ENCODE assay signal across 11 cellular contexts in genomic region chr1:180611016-180611930, GRCh38. TPM values are rescaled to one million over a fixed set of nuclear protein-coding genes. Genes with fewer than 3 reads are reported as not detected.
DNase-seq lines count a peak whose midpoint lies in the region; ATAC-seq, FAIRE-seq and TF ChIP-seq lines count a peak whose summit lies in the region.
"Had no signal": no experiment of that assay in that cellular context is flagged by ENCODE, and none has a peak within 500 bp of the region (broad histone marks: within the 10 kb centered on the region; RNA-seq: fewer than 3 reads in every experiment).

No MANE protein-coding gene starts in this region.

- H3K4me3 Mint-ChIP-seq in CD14-positive monocyte: no peak overlapping the region
- no peak overlapping the region for H3K4me3 Mint-ChIP-seq in natural killer cell treated with Interleukin-12 subunit alpha and Interleukin-12 subunit beta and Interleukin-15 and Interleukin-18, amount 100 ng/mL, for 72 hours
- H3K4me3 Mint-ChIP-seq in activated CD8-positive, alpha-beta memory T cell treated with anti-CD3 and anti-CD28 coated beads, Interleukin-2, amount 10 ng/mL, durations not matched to agents 7 days and 5 days: no peak overlapping the region

- peak overlapping the region; percentile 81 for H3K4me2 ChIP-seq in K562 (ENCODE audit: insufficient read depth, low read length)

- H3K36me3 ChIP-seq in K562 (ENCODE audit: control insufficient read depth, insufficient read depth, low read length): no peaks in the 10 kb centered on the region
- H3K36me3 ChIP-seq: HAP-1 had no signal

- TF ChIP-seq RAD21 in K562 (CRISPR knock-in tag; conservative IDR thresholded peaks at IDR 0.05 in 1 of 2, IDR thresholded peaks at IDR 0.05 in 1 of 2): peak in 1 of 2 experiments; percentile 16; a peak in 1 of 4 replicates

- intact Hi-C loops in CD14-positive monocyte (cut with micrococcal nuclease): no loop called here
- intact Hi-C loops in K562 (cut with micrococcal nuclease): loop anchor here (1.0 to 2.0 kb wide), 3 partner anchors 20 to 48 kb away; no protein-coding TSS in a partner anchor

- peak overlapping the region in 1 of 2 experiments; percentile 79; a peak in 2 of 4 replicates for H3K9ac ChIP-seq in K562 (ENCODE audit: insufficient read depth in 1 of 2, low read depth in 2 of 2, low read length in 2 of 2)

- H3K4me1 ChIP-seq in K562 (replicated peaks in 1 of 2; ENCODE audit: control insufficient read depth in 2 of 2, insufficient read depth in 2 of 2, low read length in 2 of 2): peaks cover 12 to 54% of the 10 kb centered on the region in 2 experiments

- peak overlapping the region; percentile 94 for H2AFZ ChIP-seq in K562 (ENCODE audit: low read depth, low read length)

- peaks cover 0 to 2% of the 10 kb centered on the region in 2 donors for H3K36me3 Mint-ChIP-seq in CD14-positive monocyte
- no peaks in the 10 kb centered on the region for H3K36me3 Mint-ChIP-seq in natural killer cell treated with Interleukin-12 subunit alpha and Interleukin-12 subunit beta and Interleukin-15 and Interleukin-18, amount 100 ng/mL, for 72 hours
- no peaks in the 10 kb centered on the region for H3K36me3 Mint-ChIP-seq in activated CD8-positive, alpha-beta memory T cell treated with anti-CD3 and anti-CD28 coated beads, Interleukin-2, amount 10 ng/mL, durations not matched to agents 7 days and 5 days

- peak overlapping the region; percentile 91 for H3K27ac ChIP-seq in K562 (ENCODE audit: extremely low read depth, low read depth, low read length)

- H3K27me3 ChIP-seq in K562 (ENCODE audit: control insufficient read depth in 2 of 2, insufficient read depth in 2 of 2, low read length in 2 of 2): no peaks in the 10 kb centered on the region

- TF ChIP-seq POLR2A in K562 (conservative IDR thresholded peaks at IDR 0.05): peak; percentile 61; the same call in 1 of the 2 replicates

- peak overlapping the region in 5 of 7 donors; percentile 32 to 61 (median 47) for H3K27ac Mint-ChIP-seq in CD14-positive monocyte
- no peak overlapping the region for H3K27ac Mint-ChIP-seq in natural killer cell treated with Interleukin-12 subunit alpha and Interleukin-12 subunit beta and Interleukin-15 and Interleukin-18, amount 100 ng/mL, for 72 hours
- no peak overlapping the region for H3K27ac Mint-ChIP-seq in activated CD8-positive, alpha-beta memory T cell treated with anti-CD3 and anti-CD28 coated beads, Interleukin-2, amount 10 ng/mL, durations not matched to agents 7 days and 5 days

- H3K9me1 ChIP-seq in K562 (ENCODE audit: control insufficient read depth, insufficient read depth, low read length): no peaks in the 10 kb centered on the region

- CTCF ChIA-PET in K562 (lab: Yijun Ruan, JAX; ENCODE audit: low intra/inter-chr PET ratio): no interaction called here
- CTCF ChIA-PET in activated CD8-positive, alpha-beta memory T cell treated with anti-CD3 and anti-CD28 coated beads, Interleukin-2, amount 10 ng/mL, durations not matched to agents 7 days and 5 days (lab: Charles Lee): no interaction called here

- TF ChIP-seq CTCF in CD14-positive monocyte (IDR thresholded peaks at IDR 0.05) (no peak), K562 (IDR thresholded peaks at IDR 0.05 in 2 of 3, conservative IDR thresholded peaks at IDR 0.05 in 1 of 3; ENCODE audit: insufficient read depth in 2 of 3, low read depth in 1 of 3, low read length in 3 of 3) (no peak)

- no peaks in the 10 kb centered on the region for H3K9me3 ChIP-seq in K562 (replicated peaks; ENCODE audit: control insufficient read depth, insufficient read depth, low read depth, low read length)
- H3K9me3 ChIP-seq: HAP-1 had no signal

- peak; percentile 50 for DNase-seq in CD14-positive monocyte (ENCODE audit: low spot score)
- peak; percentile 88 for DNase-seq in MV-4-11 (lab: John Stamatoyannopoulos, UW)
- peak; percentile 79 to 94 (median 83) for DNase-seq in K562 (ENCODE audit: extremely low read depth in 1 of 4, low spot score in 3 of 4)
- DNase-seq in medulla oblongata (ENCODE audit: extremely low spot score): peak; percentile 73
- no peak for DNase-seq in natural killer cell treated with Interleukin-12 subunit alpha and Interleukin-12 subunit beta and Interleukin-15 and Interleukin-18, amount 100 ng/mL, for 72 hours (ENCODE audit: low spot score)
- DNase-seq in activated CD8-positive, alpha-beta memory T cell treated with anti-CD3 and anti-CD28 coated beads, Interleukin-2, amount 10 ng/mL, durations not matched to agents 7 days and 5 days: no peak
- DNase-seq: NCI-H1694; stimulated activated CD4-positive, alpha-beta T cell treated with anti-CD3 and anti-CD28 coated beads, Interleukin-4, amount 100 ng/mL, for 24 hours had no signal

- H3K9me3 Mint-ChIP-seq in CD14-positive monocyte: peaks cover 0 to 2% (median 0%) of the 10 kb centered on the region in 7 donors
- no peaks in the 10 kb centered on the region for H3K9me3 Mint-ChIP-seq in natural killer cell treated with Interleukin-12 subunit alpha and Interleukin-12 subunit beta and Interleukin-15 and Interleukin-18, amount 100 ng/mL, for 72 hours
- no peaks in the 10 kb centered on the region for H3K9me3 Mint-ChIP-seq in activated CD8-positive, alpha-beta memory T cell treated with anti-CD3 and anti-CD28 coated beads, Interleukin-2, amount 10 ng/mL, durations not matched to agents 7 days and 5 days (ENCODE audit: low read depth)

- H3K4me3 ChIP-seq in K562: no peak overlapping the region
- H3K4me3 ChIP-seq: HAP-1 had no signal

- peak; percentile 93 for FAIRE-seq in K562 (lab: Jason Lieb, UNC)

- H4K20me1 ChIP-seq in K562 (replicated peaks; ENCODE audit: control insufficient read depth, insufficient read depth, low read length): no peaks in the 10 kb centered on the region

- POLR2A ChIA-PET in K562 (lab: Yijun Ruan, JAX): interaction anchor here (0.7 to 3.0 kb wide), 14 partner anchors 8 to 370 kb away, joined by 3 to 19 read pairs (median 4); partner anchors contain the start of genes ACBD6 and XPR1

- ATAC-seq in K562 (peak; percentile 87), GM18511 (IDR thresholded peaks at IDR 0.05; ENCODE audit: unreplicated experiment) (no peak), GM21390 (IDR thresholded peaks at IDR 0.05; ENCODE audit: unreplicated experiment) (no peak)
- no peak for ATAC-seq in natural killer cell treated with Interleukin-12 subunit alpha and Interleukin-12 subunit beta and Interleukin-15 and Interleukin-18, amount 100 ng/mL, for 72 hours
- no peak for ATAC-seq in activated CD8-positive, alpha-beta memory T cell treated with anti-CD3 and anti-CD28 coated beads, Interleukin-2, amount 10 ng/mL, durations not matched to agents 7 days and 5 days

- peak; percentile 86; the same call in 1 of the 2 replicates for TF ChIP-seq EP300 in K562 (IDR thresholded peaks at IDR 0.05; ENCODE audit: low read length)

- WGBS in K562 (ENCODE audit: insufficient coverage, low coverage, missing lambda C conversion rate): 0% methylated on average over 9 of the region's 9 CpGs

- H3K4me1 Mint-ChIP-seq in CD14-positive monocyte: peaks cover 21% of the 10 kb centered on the region
- peaks cover 0 to 5% of the 10 kb centered on the region in 2 donors for H3K4me1 Mint-ChIP-seq in natural killer cell treated with Interleukin-12 subunit alpha and Interleukin-12 subunit beta and Interleukin-15 and Interleukin-18, amount 100 ng/mL, for 72 hours (ENCODE audit: low read depth in 2 of 2)
- no peaks in the 10 kb centered on the region for H3K4me1 Mint-ChIP-seq in activated CD8-positive, alpha-beta memory T cell treated with anti-CD3 and anti-CD28 coated beads, Interleukin-2, amount 10 ng/mL, durations not matched to agents 7 days and 5 days

- H3K79me2 ChIP-seq in K562 (ENCODE audit: control insufficient read depth, insufficient read depth, low read length): no peaks in the 10 kb centered on the region

- TSS peak; percentile 84 for BruUV-seq in K562 (replicated peaks; lab: Mats Ljungman, UMichigan)

- peaks cover 0 to 2% (median 0%) of the 10 kb centered on the region in 3 donors for H3K27me3 Mint-ChIP-seq in CD14-positive monocyte (ENCODE audit: low read depth in 3 of 3)
- H3K27me3 Mint-ChIP-seq in natural killer cell treated with Interleukin-12 subunit alpha and Interleukin-12 subunit beta and Interleukin-15 and Interleukin-18, amount 100 ng/mL, for 72 hours: peaks cover 0 to 3% of the 10 kb centered on the region in 2 donors
- no peaks in the 10 kb centered on the region for H3K27me3 Mint-ChIP-seq in activated CD8-positive, alpha-beta memory T cell treated with anti-CD3 and anti-CD28 coated beads, Interleukin-2, amount 10 ng/mL, durations not matched to agents 7 days and 5 days

- in situ Hi-C loops in K562 (cut with MboI): no loop called here

RNA-seq across cellular contexts. Expression of gene XPR1, which starts 20.5 kb away (rescaled TPM):
- polyA plus RNA-seq in CD14-positive monocyte (10 to 100 TPM in 1 of 2 donors, 1 to 10 TPM in 1; 8.7 to 12.5 TPM), K562 (2011; rRNA removed) (49.8 and 66.2 TPM in 2 replicates), K562 (2014; fragmentation: Illumina TruSeq; extraction: Trizol) (38.1 and 41.2 TPM in 2 replicates), K562 (2014; fragmentation: Nextera tagmentation; extraction: Ambion mirVana) (1 to 10 TPM; 3.0 to 4.7 TPM), K562 (2014; rRNA removed) (25.8 and 27.8 TPM in 2 replicates)
- 97.5 and 111 TPM in 2 replicates for total RNA-seq in K562 (2011; cell fraction: chromatin; rRNA removed; ENCODE audit: low replicate concordance)
- 52.4 and 62.2 TPM in 2 replicates for total RNA-seq in K562 (2011; cell fraction: nucleolus; rRNA removed)
- total RNA-seq in K562 (2011; cell fraction: nucleoplasm; rRNA removed): 116 and 133 TPM in 2 replicates
- total RNA-seq in K562 (2014; rRNA removed) (24.2 and 32.0 TPM in 2 replicates), K562 (2014; rRNA removed; fragmentation: Illumina TruSeq; extraction: Trizol) (39.8 and 49.1 TPM in 2 replicates), K562 (2015; rRNA removed; fragmentation: Illumina TruSeq; extraction: Trizol) (39.1 and 43.0 TPM in 2 replicates), K562 (2021) (36.9 and 38.6 TPM in 2 replicates)
- polyA plus RNA-seq in K562 (2011; cell fraction: cytosol; rRNA removed): 23.6 and 44.4 TPM in 2 replicates
- polyA plus RNA-seq in K562 (2011; cell fraction: nucleus; rRNA removed): 23.0 and 26.5 TPM in 2 replicates
- 25.8 and 29.0 TPM in 2 replicates for polyA plus RNA-seq in K562 (2012)
- polyA minus RNA-seq in K562 (2011; rRNA and poly(A)+ RNA removed): 97.0 and 108 TPM in 2 replicates
- 37.2 and 52.1 TPM in 2 replicates for polyA minus RNA-seq in K562 (2011; cell fraction: cytosol; rRNA and poly(A)+ RNA removed)
- 21.0 and 34.7 TPM in 2 replicates for polyA minus RNA-seq in K562 (2011; cell fraction: nucleus; rRNA and poly(A)+ RNA removed)
- total RNA-seq in natural killer cell treated with Interleukin-12 subunit alpha and Interleukin-12 subunit beta and Interleukin-15 and Interleukin-18, amount 100 ng/mL, for 72 hours: 10 to 100 TPM; 18.0 to 21.2 TPM
- 10 to 100 TPM; 17.6 to 21.9 TPM for total RNA-seq in activated CD8-positive, alpha-beta memory T cell treated with anti-CD3 and anti-CD28 coated beads, Interleukin-2, amount 10 ng/mL, durations not matched to agents 7 days and 5 days

RNA-seq across cellular contexts. Expression of gene OVAAL, which starts 52.5 kb away (rescaled TPM):
- polyA plus RNA-seq in CD14-positive monocyte (not detected), K562 (2011; rRNA removed) (0.04 and 0.08 TPM in 2 replicates), K562 (2014; fragmentation: Illumina TruSeq; extraction: Trizol) (0.14 and 0.18 TPM in 2 replicates), K562 (2014; fragmentation: Nextera tagmentation; extraction: Ambion mirVana) (under 1 TPM in 1 of 2 experiments, not detected in 1; 0.04 TPM), K562 (2014; rRNA removed) (0.18 TPM in 1 of 2 replicates, not detected in the other)
- not detected in 2 replicates for total RNA-seq in K562 (2011; cell fraction: chromatin; rRNA removed; ENCODE audit: low replicate concordance)
- not detected in 2 replicates for total RNA-seq in K562 (2011; cell fraction: nucleolus; rRNA removed)
- not detected in 2 replicates for total RNA-seq in K562 (2011; cell fraction: nucleoplasm; rRNA removed)
- total RNA-seq in K562 (2014; rRNA removed) (0.18 TPM in 1 of 2 replicates, not detected in the other), K562 (2014; rRNA removed; fragmentation: Illumina TruSeq; extraction: Trizol) (0.07 and 0.16 TPM in 2 replicates), K562 (2015; rRNA removed; fragmentation: Illumina TruSeq; extraction: Trizol) (not detected in 2 replicates), K562 (2021) (not detected in 2 replicates)
- polyA plus RNA-seq in K562 (2011; cell fraction: cytosol; rRNA removed): 0.09 TPM in 1 of 2 replicates, not detected in the other
- polyA plus RNA-seq in K562 (2011; cell fraction: nucleus; rRNA removed): not detected in 2 replicates
- 0.06 TPM in 1 of 2 replicates, not detected in the other for polyA plus RNA-seq in K562 (2012)
- polyA minus RNA-seq in K562 (2011; rRNA and poly(A)+ RNA removed): not detected in 2 replicates
- not detected in 2 replicates for polyA minus RNA-seq in K562 (2011; cell fraction: cytosol; rRNA and poly(A)+ RNA removed)
- not detected in 2 replicates for polyA minus RNA-seq in K562 (2011; cell fraction: nucleus; rRNA and poly(A)+ RNA removed)
- total RNA-seq in natural killer cell treated with Interleukin-12 subunit alpha and Interleukin-12 subunit beta and Interleukin-15 and Interleukin-18, amount 100 ng/mL, for 72 hours: not detected
- not detected for total RNA-seq in activated CD8-positive, alpha-beta memory T cell treated with anti-CD3 and anti-CD28 coated beads, Interleukin-2, amount 10 ng/mL, durations not matched to agents 7 days and 5 days

Comparison
In these comparisons a context has a peak if more than half of its experiments do, and no peak if none do; other contexts are left out.
1. DNase-seq: peak in CD14-positive monocyte (single experiment), MV-4-11 (single experiment), K562 (4 of 4) and medulla oblongata (single experiment); none in natural killer cell treated with Interleukin-12 subunit alpha and Interleukin-12 subunit beta and Interleukin-15 and Interleukin-18, amount 100 ng/mL, for 72 hours (single experiment) and activated CD8-positive, alpha-beta memory T cell treated with anti-CD3 and anti-CD28 coated beads, Interleukin-2, amount 10 ng/mL, durations not matched to agents 7 days and 5 days (single experiment).
2. H3K27ac Mint-ChIP-seq: peak in CD14-positive monocyte (5 of 7); none in natural killer cell treated with Interleukin-12 subunit alpha and Interleukin-12 subunit beta and Interleukin-15 and Interleukin-18, amount 100 ng/mL, for 72 hours (0 of 2) and activated CD8-positive, alpha-beta memory T cell treated with anti-CD3 and anti-CD28 coated beads, Interleukin-2, amount 10 ng/mL, durations not matched to agents 7 days and 5 days (single experiment).